8 cellular contexts compared by ENCODE assay signal in genomic region chr6:146857180-146857959, GRCh38.
DNase-seq lines count a peak whose midpoint lies in the region; ATAC-seq and TF ChIP-seq lines count a peak whose summit lies in the region.

No MANE protein-coding gene starts in this region.

- peaks cover 13% of the 10 kb centered on the region for H3K4me1 Mint-ChIP-seq in osteocyte (ENCODE audit: unreplicated experiment)

- H3K9me3 Mint-ChIP-seq in activated naive CD4-positive, alpha-beta T cell treated with anti-CD3 and anti-CD28 coated beads, Interleukin-2, amount 50 U/mL, for 72 hours, result peaks cover 4 to 13% of the 10 kb centered on the region in 2 donors
- H3K9me3 Mint-ChIP-seq in osteocyte (ENCODE audit: unreplicated experiment), result no peaks in the 10 kb centered on the region

- H3K36me3 ChIP-seq in SK-N-MC (ENCODE audit: insufficient read depth, low read length) (no peaks in the 10 kb centered on the region), thyroid gland (no peaks in the 10 kb centered on the region)

- WGBS in thyroid gland, 2 donors, result 15 to 29% methylated on average over 15 to 27 of the region's 27 CpGs

- no peak overlapping the region for H3K9ac ChIP-seq in SK-N-MC (ENCODE audit: insufficient read length)

- ATAC-seq in HG02588 (IDR thresholded peaks at IDR 0.05; ENCODE audit: unreplicated experiment), result peak; percentile 89
- peak; percentile 72 to 79 for ATAC-seq in activated naive CD4-positive, alpha-beta T cell treated with anti-CD3 and anti-CD28 coated beads, Interleukin-2, amount 50 U/mL, for 72 hours
- peak; percentile 99 for ATAC-seq in Right ventricle myocardium superior (ENCODE audit: poor library complexity)

- peak overlapping the region; percentile 61 for H3K4me3 ChIP-seq in SK-N-MC
- peak overlapping the region in 2 of 3 donors; percentile 12 to 23 for H3K4me3 ChIP-seq in thyroid gland (replicated peaks in 1 of 3)

- H3K27ac Mint-ChIP-seq in activated naive CD4-positive, alpha-beta T cell treated with anti-CD3 and anti-CD28 coated beads, Interleukin-2, amount 50 U/mL, for 72 hours, result peak overlapping the region in 1 of 2 donors; percentile 41
- peak overlapping the region; percentile 89 for H3K27ac Mint-ChIP-seq in osteocyte (ENCODE audit: unreplicated experiment)

- H3K27me3 Mint-ChIP-seq in osteocyte (ENCODE audit: unreplicated experiment), result no peaks in the 10 kb centered on the region

- intact Hi-C loops in Right ventricle myocardium superior (cut with DNase I), result loop anchor here (5.0 kb wide), 1 partner anchor 425 kb away; no protein-coding TSS in a partner anchor
- intact Hi-C loops in thyroid gland (cut with DNase I), result no loop called here

- H3K36me3 Mint-ChIP-seq in activated naive CD4-positive, alpha-beta T cell treated with anti-CD3 and anti-CD28 coated beads, Interleukin-2, amount 50 U/mL, for 72 hours, result peaks cover 4 to 12% of the 10 kb centered on the region in 2 donors
- no peaks in the 10 kb centered on the region for H3K36me3 Mint-ChIP-seq in osteocyte (ENCODE audit: unreplicated experiment)

- peak; percentile 69 for DNase-seq in GM10266 (ENCODE audit: extremely low spot score)
- peak; percentile 64 for DNase-seq in MV-4-11 (lab: John Stamatoyannopoulos, UW)
- no peak for DNase-seq in SK-N-MC (ENCODE audit: low read depth, low spot score)
- DNase-seq in activated naive CD4-positive, alpha-beta T cell treated with anti-CD3 and anti-CD28 coated beads, Interleukin-2, amount 50 U/mL, for 72 hours (ENCODE audit: low spot score in 2 of 2), result peak; percentile 75 to 85
- DNase-seq in Right ventricle myocardium superior, result peak; percentile 94
- peak; percentile 92 for DNase-seq in osteocyte (ENCODE audit: extremely low spot score, unreplicated experiment)
- peak; percentile 79 to 88 for DNase-seq in thyroid gland

- H3K9me3 ChIP-seq in SK-N-MC (ENCODE audit: low read depth, low read length) (no peaks in the 10 kb centered on the region), thyroid gland (no peaks in the 10 kb centered on the region)

- no peaks in the 10 kb centered on the region for H3K27me3 ChIP-seq in thyroid gland

- TF ChIP-seq POLR2A in thyroid gland (IDR thresholded peaks at IDR 0.05), result peak in 1 of 2 donors; percentile 52

- peak; percentile 99 for TF ChIP-seq CTCF in GM10266 (IDR thresholded peaks at IDR 0.05; ENCODE audit: control insufficient read depth, insufficient read depth, low read depth, missing control alignments)
- peak; percentile 99 for TF ChIP-seq CTCF in osteocyte (IDR thresholded peaks at IDR 0.05)
- TF ChIP-seq CTCF in thyroid gland (IDR thresholded peaks at IDR 0.05), result peak; percentile 96 to 99 (median 98)

- H3K4me1 ChIP-seq in thyroid gland, result peaks cover 0 to 4% of the 10 kb centered on the region in 2 donors

- H3K27ac ChIP-seq in SK-N-MC (no peak overlapping the region), thyroid gland (peak overlapping the region; percentile 75 to 92 (median 81))

- peak overlapping the region; percentile 75 for H3K4me3 Mint-ChIP-seq in osteocyte (ENCODE audit: unreplicated experiment)
